18 cellular contexts compared by ENCODE assay signal in the genomic region with DNA sequence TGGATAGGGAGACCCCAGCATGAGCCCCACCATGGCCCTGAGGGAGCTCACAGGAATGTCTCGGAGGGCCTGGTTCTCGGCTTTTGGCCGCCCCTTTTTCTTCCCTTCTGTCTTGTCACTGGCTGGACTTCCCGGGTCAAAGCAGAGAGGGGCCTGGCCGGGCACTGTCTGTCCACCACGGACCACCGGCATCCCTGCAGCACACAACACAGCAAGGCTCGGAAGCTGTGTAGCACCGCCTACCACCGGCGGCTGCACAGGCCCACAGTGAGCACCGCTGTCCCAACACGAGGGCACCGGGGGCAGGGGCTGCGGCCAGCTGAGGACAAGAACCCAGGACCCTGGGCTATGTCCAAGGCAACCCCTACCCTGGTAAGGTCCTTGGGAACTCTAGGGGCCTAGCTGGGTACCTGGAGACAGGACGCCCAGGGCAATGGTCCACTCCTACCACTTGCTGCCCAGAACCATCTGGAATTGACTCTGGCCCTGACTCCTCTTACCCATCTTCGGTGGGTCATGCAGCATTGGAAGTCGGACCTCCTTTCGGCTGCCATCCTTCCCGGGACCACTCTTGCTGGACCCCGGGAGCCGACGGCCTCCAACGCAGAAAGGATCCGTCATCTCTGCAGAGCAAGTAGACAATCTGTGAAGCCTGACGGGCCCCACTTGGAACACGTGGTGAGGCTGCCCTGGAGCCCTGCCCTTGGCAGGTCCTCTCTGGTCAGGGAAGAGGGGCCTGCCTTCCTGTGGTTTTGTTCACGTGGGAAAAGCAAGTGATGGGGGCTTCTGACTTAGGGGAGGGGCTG. TPM values are rescaled to one million over a fixed set of nuclear protein-coding genes. Genes with fewer than 3 reads are reported as not detected.
DNase-seq lines count a peak whose midpoint lies in the region; ATAC-seq and TF ChIP-seq lines count a peak whose summit lies in the region.
"Had no signal": no experiment of that assay in that cellular context is flagged by ENCODE, and none has a peak within 500 bp of the region (broad histone marks: within the 10 kb centered on the region; RNA-seq: fewer than 3 reads in every experiment).

No MANE protein-coding gene starts in this region.

- H3K36me3 Mint-ChIP-seq in stimulated activated naive B cell treated with anti-CD40 and anti-IgM and Interleukin-4, amounts not matched to agents 10 μg/mL and 1 μg/mL and 100 μg/mL, for 72 hours, result peaks cover 24 to 26% of the 10 kb centered on the region in 2 donors

- intact Hi-C loops in heart right ventricle (cut with DNase I), result no loop called here

- peak; percentile 0 for DNase-seq in Daoy (ENCODE audit: low read depth)
- DNase-seq in RWPE1 (ENCODE audit: low spot score), result no peak
- peak; percentile 6 to 11 for DNase-seq in heart right ventricle
- DNase-seq in osteoblast (ENCODE audit: insufficient read length, low spot score, missing footprints), result peak; percentile 53
- no peak for DNase-seq in stimulated activated naive B cell treated with anti-CD40 and anti-IgM and Interleukin-4, amounts not matched to agents 10 μg/mL and 1 μg/mL and 100 μg/mL, for 72 hours
- no peak for DNase-seq in SW480 (ENCODE audit: low spot score)
- DNase-seq: activated effector memory CD4-positive, alpha-beta T cell treated with Interleukin-2 at 50 U/mL for 16 hours; effector CD4-positive, alpha-beta T cell; EL; mesendoderm; NCI-H2081; NCI-H526 treated with DMSO at 0.1 percent for 48 hours; SW 1271 had no signal

- H3K27me3 ChIP-seq in heart right ventricle (no peaks in the 10 kb centered on the region), osteoblast (ENCODE audit: insufficient read depth, low read length) (no peaks in the 10 kb centered on the region)
- H3K27me3 ChIP-seq: breast epithelium, thyroid gland had no signal

- H3K36me3 ChIP-seq in heart right ventricle (peaks cover 0 to 43% (median 12%) of the 10 kb centered on the region in 9 donors), osteoblast (ENCODE audit: insufficient read depth, low read length) (peaks cover 23% of the 10 kb centered on the region)
- H3K36me3 ChIP-seq: breast epithelium had no signal

- POLR2A ChIA-PET in RWPE1 (lab: Yijun Ruan, JAX; ENCODE audit: low non-redundant PET), result no interaction called here

- H3K4me3 Mint-ChIP-seq in stimulated activated naive B cell treated with anti-CD40 and anti-IgM and Interleukin-4, amounts not matched to agents 10 μg/mL and 1 μg/mL and 100 μg/mL, for 72 hours, result no peak overlapping the region

- H3K4me3 ChIP-seq in heart right ventricle, result no peak overlapping the region
- no peak overlapping the region for H3K4me3 ChIP-seq in osteoblast (ENCODE audit: insufficient read depth, low read length)
- H3K4me3 ChIP-seq: prostate gland had no signal

- no peak overlapping the region for H3K27ac Mint-ChIP-seq in stimulated activated naive B cell treated with anti-CD40 and anti-IgM and Interleukin-4, amounts not matched to agents 10 μg/mL and 1 μg/mL and 100 μg/mL, for 72 hours

- peaks cover 9% of the 10 kb centered on the region in 2 donors for H3K4me1 Mint-ChIP-seq in stimulated activated naive B cell treated with anti-CD40 and anti-IgM and Interleukin-4, amounts not matched to agents 10 μg/mL and 1 μg/mL and 100 μg/mL, for 72 hours

- H3K4me1 ChIP-seq in heart right ventricle (peaks cover 13 to 40% (median 28%) of the 10 kb centered on the region in 9 donors), osteoblast (ENCODE audit: insufficient read depth, low read length) (peaks cover 14% of the 10 kb centered on the region)

- H3K27ac ChIP-seq in RWPE1, result peak overlapping the region; percentile 66; the same call in 1 of the 2 replicates
- H3K27ac ChIP-seq in heart right ventricle, result peak overlapping the region in 1 of 10 donors; percentile 73
- no peak overlapping the region for H3K27ac ChIP-seq in osteoblast (ENCODE audit: low read depth, low read length)
- H3K27ac ChIP-seq: PC-9, prostate gland, thyroid gland had no signal

- peaks cover 3 to 4% of the 10 kb centered on the region in 2 donors for H3K9me3 Mint-ChIP-seq in stimulated activated naive B cell treated with anti-CD40 and anti-IgM and Interleukin-4, amounts not matched to agents 10 μg/mL and 1 μg/mL and 100 μg/mL, for 72 hours

- no peak for TF ChIP-seq CTCF in RWPE1 (conservative IDR thresholded peaks at IDR 0.05; ENCODE audit: low read depth)
- TF ChIP-seq CTCF in heart right ventricle (IDR thresholded peaks at IDR 0.05), result no peak
- TF ChIP-seq CTCF in osteoblast (IDR thresholded peaks at IDR 0.05; ENCODE audit: extremely low read depth, low read depth, low read length), result no peak

- peak in 2 of 8 donors; percentile 7 to 23 for ATAC-seq in heart right ventricle
- ATAC-seq in stimulated activated naive B cell treated with anti-CD40 and anti-IgM and Interleukin-4, amounts not matched to agents 10 μg/mL and 1 μg/mL and 100 μg/mL, for 72 hours (replicated peaks), result no peak
- no peak for ATAC-seq in GM18502 (IDR thresholded peaks at IDR 0.05; ENCODE audit: poor library complexity, unreplicated experiment)

- H3K9me3 ChIP-seq in heart right ventricle, result no peaks in the 10 kb centered on the region
- no peaks in the 10 kb centered on the region for H3K9me3 ChIP-seq in osteoblast (ENCODE audit: low read depth, low read length)
- H3K9me3 ChIP-seq: prostate gland, thyroid gland had no signal

- WGBS in heart right ventricle, 2 donors, result 84 to 86% methylated on average over 28 of the region's 28 CpGs

- H3K4me2 ChIP-seq in osteoblast (ENCODE audit: insufficient read depth, low read length), result no peak overlapping the region

- H3K27me3 Mint-ChIP-seq in stimulated activated naive B cell treated with anti-CD40 and anti-IgM and Interleukin-4, amounts not matched to agents 10 μg/mL and 1 μg/mL and 100 μg/mL, for 72 hours, result no peaks in the 10 kb centered on the region

- CTCF ChIA-PET in RWPE1 (lab: Yijun Ruan, JAX), result no interaction called here

- H2AFZ ChIP-seq in osteoblast (ENCODE audit: low read length), result no peak overlapping the region
- H2AFZ ChIP-seq: PC-9 had no signal

- peaks cover 3% of the 10 kb centered on the region for H4K20me1 ChIP-seq in osteoblast (ENCODE audit: insufficient read depth, low read length)

- H3K79me2 ChIP-seq in osteoblast (ENCODE audit: insufficient read depth, low read length), result peaks cover 9% of the 10 kb centered on the region

RNA-seq across cellular contexts. Expression of a gene that starts 2.2 kb away (rescaled TPM):
- total RNA-seq in Daoy (2014; rRNA removed; shearing (Covaris generic)), result 3.9 and 4.5 TPM in 2 replicates
- 10 to 100 TPM; 11.1 to 14.8 (median 13.7) TPM for total RNA-seq in heart right ventricle
- 10 to 100 TPM in 1 of 2 donors, 1 to 10 TPM in 1; 4.6 to 11.8 TPM for polyA plus RNA-seq in heart right ventricle
- 12.1 and 14.5 TPM in 2 replicates for total RNA-seq in osteoblast

RNA-seq across cellular contexts. Expression of a gene that starts 11.3 kb away (rescaled TPM):
- 3.1 and 6.3 TPM in 2 replicates for total RNA-seq in Daoy (2014; rRNA removed; shearing (Covaris generic))
- 10 to 100 TPM; 27.3 to 70.4 (median 39.0) TPM for total RNA-seq in heart right ventricle
- 100 to 1,000 TPM in 1 of 2 donors, 10 to 100 TPM in 1; 36.3 to 130 TPM for polyA plus RNA-seq in heart right ventricle
- total RNA-seq in osteoblast, result 21.0 and 23.9 TPM in 2 replicates

RNA-seq across cellular contexts. Expression of a gene that starts 11.9 kb away (rescaled TPM):
- 0.86 and 1.2 TPM in 2 replicates for total RNA-seq in Daoy (2014; rRNA removed; shearing (Covaris generic))
- total RNA-seq in heart right ventricle (1 to 10 TPM; 3.4 to 8.4 (median 4.0) TPM), osteoblast (0.59 and 1.4 TPM in 2 replicates)
- polyA plus RNA-seq in heart right ventricle, result 1 to 10 TPM; 3.9 to 8.8 TPM

RNA-seq across cellular contexts. Expression of a gene that starts 13.4 kb away (rescaled TPM):
- total RNA-seq in Daoy (2014; rRNA removed; shearing (Covaris generic)), result 81.6 and 82.7 TPM in 2 replicates
- total RNA-seq in heart right ventricle (10 to 100 TPM; 43.8 to 53.6 (median 48.1) TPM), osteoblast (47.1 and 56.1 TPM in 2 replicates)
- 10 to 100 TPM; 27.8 to 48.4 TPM for polyA plus RNA-seq in heart right ventricle

Comparison
In these comparisons a context has a peak if more than half of its experiments do, and no peak if none do; other contexts are left out.
1. DNase-seq: peak in Daoy (single experiment), heart right ventricle (2 of 2) and osteoblast (single experiment); none in RWPE1 (single experiment), stimulated activated naive B cell treated with anti-CD40 and anti-IgM and Interleukin-4, amounts not matched to agents 10 μg/mL and 1 μg/mL and 100 μg/mL, for 72 hours (single experiment) and SW480 (single experiment).